Comparison of ENCODE assay signal across 24 cellular contexts in genomic region chr12:57992001-57992400, GRCh38.
"Had no signal": no experiment of that assay in that cellular context is flagged by ENCODE, and none has a peak within 500 bp of the region (broad histone marks: within the 10 kb centered on the region; RNA-seq: fewer than 3 reads in every experiment).

No MANE protein-coding gene starts in this region.

- H3K9me2 ChIP-seq: SK-N-SH had no signal

- H3K27ac Mint-ChIP-seq: T-cell had no signal

- H3K4me3 Mint-ChIP-seq: T-cell had no signal

- FAIRE-seq: HTR-8/SVneo, RCC 7860 had no signal

- ATAC-seq: T-cell had no signal

- H3K4me2 ChIP-seq: SK-N-SH had no signal

- H3K27ac ChIP-seq: HL-60 had no signal

- DNase-seq: Karpas-422, KG1, MG63, NCI-H1092 treated with DMSO at 0.1 percent for 48 hours, NCI-H1436, NCI-H187, NCI-H2029, NCI-H2081 treated with DMSO at 0.1 percent for 48 hours, NCI-H2171, NCI-H226, NCI-H446, NCI-H510A, NCI-H524 treated with DMSO at 0.1 percent for 48 hours, NCI-H69, NCI-H774, Right ventricle myocardium superior, RPMI8226, SIG-M5, SK-N-SH, SW 1271, T-cell had no signal

- H3K36me3 ChIP-seq: MG63 had no signal

- H3K9ac ChIP-seq: SK-N-SH had no signal

- H3K4me3 ChIP-seq: MG63 had no signal

- H3K4me1 Mint-ChIP-seq: T-cell had no signal

- H3K27me3 ChIP-seq: MG63 had no signal
